In genomic region chr22:41870786-41871185, GRCh38 we compare ENCODE assay signal across 18 cellular contexts. TPM values are rescaled to one million over a fixed set of nuclear protein-coding genes. Genes with fewer than 3 reads are reported as not detected.
DNase-seq lines count a peak whose midpoint lies in the region; ATAC-seq and TF ChIP-seq lines count a peak whose summit lies in the region.
"Had no signal": no experiment of that assay in that cellular context is flagged by ENCODE, and none has a peak within 500 bp of the region (broad histone marks: within the 10 kb centered on the region; RNA-seq: fewer than 3 reads in every experiment).

No MANE protein-coding gene starts in this region.

- H3K27me3 ChIP-seq in right atrium auricular region: no peaks in the 10 kb centered on the region

- H3K9me3 ChIP-seq in right atrium auricular region: no peaks in the 10 kb centered on the region
- H3K9me3 ChIP-seq: HAP-1, SK-N-SH had no signal

- peaks cover 64% of the 10 kb centered on the region for H3K4me1 Mint-ChIP-seq in activated T-cell treated with anti-CD3 and anti-CD28 coated beads, Interleukin-2, amount 50 U/mL, for 24 hours (ENCODE audit: low read depth)
- H3K4me1 Mint-ChIP-seq in stimulated activated memory B cell treated with anti-CD40 and anti-IgM and Interleukin-4, amounts not matched to agents 10 μg/mL and 1 μg/mL and 100 μg/mL, for 72 hours: peaks cover 35% of the 10 kb centered on the region

- no peak overlapping the region for H3K4me3 ChIP-seq in right atrium auricular region
- H3K4me3 ChIP-seq: HAP-1 had no signal

- H3K27ac Mint-ChIP-seq in activated T-cell treated with anti-CD3 and anti-CD28 coated beads, Interleukin-2, amount 50 U/mL, for 24 hours: peak overlapping the region; percentile 94
- peak overlapping the region; percentile 84 for H3K27ac Mint-ChIP-seq in stimulated activated memory B cell treated with anti-CD40 and anti-IgM and Interleukin-4, amounts not matched to agents 10 μg/mL and 1 μg/mL and 100 μg/mL, for 72 hours

- no peaks in the 10 kb centered on the region for H3K9me3 Mint-ChIP-seq in activated T-cell treated with anti-CD3 and anti-CD28 coated beads, Interleukin-2, amount 50 U/mL, for 24 hours
- H3K9me3 Mint-ChIP-seq in stimulated activated memory B cell treated with anti-CD40 and anti-IgM and Interleukin-4, amounts not matched to agents 10 μg/mL and 1 μg/mL and 100 μg/mL, for 72 hours: no peaks in the 10 kb centered on the region
- H3K9me3 Mint-ChIP-seq: CD4-positive, CD25-positive, alpha-beta regulatory T cell had no signal

- H3K36me3 Mint-ChIP-seq in activated T-cell treated with anti-CD3 and anti-CD28 coated beads, Interleukin-2, amount 50 U/mL, for 24 hours (ENCODE audit: low read depth): peaks cover 95% of the 10 kb centered on the region
- H3K36me3 Mint-ChIP-seq in stimulated activated memory B cell treated with anti-CD40 and anti-IgM and Interleukin-4, amounts not matched to agents 10 μg/mL and 1 μg/mL and 100 μg/mL, for 72 hours: peaks cover 79% of the 10 kb centered on the region

- no peak overlapping the region for H3K4me3 Mint-ChIP-seq in activated T-cell treated with anti-CD3 and anti-CD28 coated beads, Interleukin-2, amount 50 U/mL, for 24 hours
- H3K4me3 Mint-ChIP-seq in stimulated activated memory B cell treated with anti-CD40 and anti-IgM and Interleukin-4, amounts not matched to agents 10 μg/mL and 1 μg/mL and 100 μg/mL, for 72 hours: no peak overlapping the region
- H3K4me3 Mint-ChIP-seq: CD4-positive, CD25-positive, alpha-beta regulatory T cell had no signal

- no peak overlapping the region for H3K27ac ChIP-seq in right atrium auricular region

- no peaks in the 10 kb centered on the region for H3K27me3 Mint-ChIP-seq in activated T-cell treated with anti-CD3 and anti-CD28 coated beads, Interleukin-2, amount 50 U/mL, for 24 hours
- H3K27me3 Mint-ChIP-seq in stimulated activated memory B cell treated with anti-CD40 and anti-IgM and Interleukin-4, amounts not matched to agents 10 μg/mL and 1 μg/mL and 100 μg/mL, for 72 hours: no peaks in the 10 kb centered on the region
- H3K27me3 Mint-ChIP-seq: CD4-positive, CD25-positive, alpha-beta regulatory T cell had no signal

- H3K36me3 ChIP-seq in right atrium auricular region: peaks cover 60% of the 10 kb centered on the region

- peaks cover 0 to 4% of the 10 kb centered on the region in 2 donors for H3K4me1 ChIP-seq in right atrium auricular region
- H3K4me1 ChIP-seq: HAP-1 had no signal

- TF ChIP-seq CTCF in right atrium auricular region (IDR thresholded peaks at IDR 0.05): no peak

- ATAC-seq in stimulated activated memory B cell treated with anti-CD40 and anti-IgM and Interleukin-4, amounts not matched to agents 10 μg/mL and 1 μg/mL and 100 μg/mL, for 72 hours: no peak
- no peak for ATAC-seq in GM18873 (IDR thresholded peaks at IDR 0.05; ENCODE audit: low FRiP score, unreplicated experiment)
- ATAC-seq: Panc1 had no signal

- no peak for DNase-seq in activated T-cell treated with anti-CD3 and anti-CD28 coated beads, Interleukin-2, amount 50 U/mL, for 24 hours
- no peak for DNase-seq in activated T-cell treated with anti-CD3 and anti-CD28 coated beads, Interleukin-2, amount 50 U/mL, for 1 hour
- peak in 56 of 76 experiments; percentile 2 to 63 (median 28) for DNase-seq in HUDEP-2 (lab: John Stamatoyannopoulos, UW; ENCODE audit: unreplicated experiment in 76 of 76)
- peak; percentile 46 to 81 for DNase-seq in cerebellar nuclear complex (lab: John Stamatoyannopoulos, UW)
- no peak for DNase-seq in right atrium auricular region (ENCODE audit: low spot score)
- no peak for DNase-seq in NCI-H1105 treated with DMSO at 0.1 percent for 48 hours (lab: John Stamatoyannopoulos, UW)
- DNase-seq: CD4-positive, CD25-positive, alpha-beta regulatory T cell; IMR-90; MV-4-11; NCI-H1436 treated with DMSO at 0.1 percent for 48 hours; NCI-H2107; NCI-H774; Right ventricle myocardium superior; SK-N-SH had no signal

RNA-seq across cellular contexts. Expression of gene SREBF2, which starts 37.9 kb away (rescaled TPM):
- 10 to 100 TPM; 45.6 to 61.4 TPM for total RNA-seq in right atrium auricular region

RNA-seq across cellular contexts. Expression of gene SHISA8, which starts 44.1 kb away (rescaled TPM):
- under 1 TPM; 0.31 to 0.67 TPM for total RNA-seq in right atrium auricular region
- total RNA-seq: IMR-90 had no signal

RNA-seq across cellular contexts. Expression of gene TNFRSF13C, which starts 55.8 kb away (rescaled TPM):
- total RNA-seq in right atrium auricular region: under 1 TPM; 0.11 to 0.12 TPM

Comparison
In these comparisons a context has a peak if more than half of its experiments do, and no peak if none do; other contexts are left out.
1. DNase-seq: peak in HUDEP-2 (56 of 76) and cerebellar nuclear complex (2 of 2); none in activated T-cell treated with anti-CD3 and anti-CD28 coated beads, Interleukin-2, amount 50 U/mL, for 24 hours (single experiment), activated T-cell treated with anti-CD3 and anti-CD28 coated beads, Interleukin-2, amount 50 U/mL, for 1 hour (single experiment), right atrium auricular region (single experiment) and NCI-H1105 treated with DMSO at 0.1 percent for 48 hours (single experiment).